In the genomic region with DNA sequence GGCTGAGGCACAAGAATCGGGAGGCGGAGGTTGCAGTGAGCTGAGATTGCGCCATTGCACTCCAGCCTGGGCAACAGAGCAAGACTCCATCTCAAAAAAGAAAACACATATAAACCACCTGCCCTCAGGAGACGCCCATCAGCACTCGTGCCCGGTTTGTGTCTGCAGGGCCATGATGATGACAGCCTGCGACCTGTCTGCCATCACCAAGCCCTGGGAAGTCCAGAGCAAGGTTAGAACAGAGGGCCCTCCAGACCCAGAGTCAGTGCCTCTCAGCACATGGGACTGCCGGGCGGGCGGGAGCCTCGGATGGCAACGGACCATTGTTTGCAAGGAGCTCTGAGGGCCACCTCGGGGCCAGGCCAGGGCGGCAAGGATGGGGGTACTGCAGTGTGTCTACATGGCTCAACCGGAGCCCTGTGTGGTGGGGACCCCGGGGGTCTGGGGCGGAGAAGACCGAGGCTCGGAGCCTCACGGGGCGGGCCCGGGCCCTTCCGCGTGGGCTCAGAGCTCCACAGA, we compare ENCODE assay signal across 11 cellular contexts. TPM values are rescaled to one million over a fixed set of nuclear protein-coding genes. Genes with fewer than 3 reads are reported as not detected.
A peak's percentile ranks its signal among the peaks of the same experiment; 100 is the strongest.
DNase-seq lines count a peak whose midpoint lies in the region; ATAC-seq, FAIRE-seq and TF ChIP-seq lines count a peak whose summit lies in the region.
"Had no signal": no experiment of that assay in that cellular context is flagged by ENCODE, and none has a peak within 500 bp of the region (broad histone marks: within the 10 kb centered on the region; RNA-seq: fewer than 3 reads in every experiment).

No MANE protein-coding gene starts in this region.

- H3K36me3 Mint-ChIP-seq in GM23338 (ENCODE audit: low read depth) (peaks cover 10% of the 10 kb centered on the region), natural killer cell (no peaks in the 10 kb centered on the region)

- intact Hi-C loops in K562 (cut with micrococcal nuclease) (no loop called here), natural killer cell (cut with micrococcal nuclease) (no loop called here)

- H3K4me1 Mint-ChIP-seq in GM23338 = no peaks in the 10 kb centered on the region; the same call in 2 of the 3 replicates
- peaks cover 5 to 20% of the 10 kb centered on the region in 2 donors for H3K4me1 Mint-ChIP-seq in natural killer cell

- peak overlapping the region; percentile 69 to 91 (median 80); a peak in 18 of 20 replicates for H3K4me3 ChIP-seq in BLaER1 treated with 17β-estradiol and CSF1 and Interleukin-3, amounts not matched to agents 10 nM and 100 nM
- H3K4me3 ChIP-seq in GM23338 (peak overlapping the region; percentile 87), K562 (no peak overlapping the region)

- 7% methylated on average over 16 of the region's 24 CpGs for WGBS in K562 (ENCODE audit: insufficient coverage, low coverage, missing lambda C conversion rate)

- TF ChIP-seq EP300 in K562 (IDR thresholded peaks at IDR 0.05; ENCODE audit: low read length) = no peak

- H3K9me3 ChIP-seq in BLaER1 treated with 17β-estradiol and CSF1 and Interleukin-3, amounts not matched to agents 10 nM and 100 nM (replicated peaks in 1 of 11) = no peaks in the 10 kb centered on the region
- H3K9me3 ChIP-seq in K562 (replicated peaks; ENCODE audit: control insufficient read depth, insufficient read depth, low read depth, low read length) = no peaks in the 10 kb centered on the region
- H3K9me3 ChIP-seq: esophagus squamous epithelium had no signal

- ATAC-seq in GM23338 (no peak), K562 (no peak), natural killer cell (no peak)

- BruUV-seq in K562 (replicated peaks; lab: Mats Ljungman, UMichigan) = no TSS peak

- H2AFZ ChIP-seq in GM23338 (no peak overlapping the region), K562 (ENCODE audit: low read depth, low read length) (no peak overlapping the region)

- no peak for DNase-seq in GM23338 (ENCODE audit: low spot score)
- no peak for DNase-seq in K562 (ENCODE audit: extremely low read depth in 1 of 4, low spot score in 3 of 4)
- no peak for DNase-seq in natural killer cell
- no peak for DNase-seq in NCI-H1048 (lab: John Stamatoyannopoulos, UW)
- no peak for DNase-seq in NCI-H2171 treated with DMSO at 0.1 percent for 48 hours (lab: John Stamatoyannopoulos, UW)
- no peak for DNase-seq in NCI-H345 treated with DMSO at 0.1 percent for 48 hours (lab: John Stamatoyannopoulos, UW; ENCODE audit: unreplicated experiment)
- no peak for DNase-seq in NCI-H187 treated with DMSO at 0.1 percent for 48 hours (lab: John Stamatoyannopoulos, UW)
- DNase-seq: esophagus squamous epithelium had no signal

- in situ Hi-C loops in K562 (cut with MboI) = no loop called here

- H3K36me3 ChIP-seq in BLaER1 treated with 17β-estradiol and CSF1 and Interleukin-3, amounts not matched to agents 10 nM and 100 nM = peaks cover 0 to 16% (median 0%) of the 10 kb centered on the region in 11 experiments; a peak in 5 of 22 replicates
- no peaks in the 10 kb centered on the region for H3K36me3 ChIP-seq in GM23338 (ENCODE audit: insufficient read depth)
- no peaks in the 10 kb centered on the region for H3K36me3 ChIP-seq in K562 (ENCODE audit: control insufficient read depth, insufficient read depth, low read length)
- H3K36me3 ChIP-seq: cardiac muscle cell, esophagus squamous epithelium had no signal

- no peak for TF ChIP-seq POLR2A in K562 (conservative IDR thresholded peaks at IDR 0.05)

- CTCF ChIA-PET in K562 (lab: Yijun Ruan, JAX; ENCODE audit: low intra/inter-chr PET ratio) = no interaction called here

- H3K4me3 Mint-ChIP-seq in GM23338 = peak overlapping the region; percentile 83
- H3K4me3 Mint-ChIP-seq in natural killer cell = peak overlapping the region; percentile 83

- no peaks in the 10 kb centered on the region for H3F3A ChIP-seq in GM23338 (replicated peaks; ENCODE audit: low read depth)

- H3K27me3 Mint-ChIP-seq in GM23338 (ENCODE audit: insufficient read depth, low read depth, poor library complexity) (peaks cover 8% of the 10 kb centered on the region), natural killer cell (ENCODE audit: low read depth in 2 of 2) (no peaks in the 10 kb centered on the region)

- no peaks in the 10 kb centered on the region for H3K79me2 ChIP-seq in GM23338 (replicated peaks; ENCODE audit: insufficient read depth)
- H3K79me2 ChIP-seq in K562 (ENCODE audit: control insufficient read depth, insufficient read depth, low read length) = no peaks in the 10 kb centered on the region

- no peaks in the 10 kb centered on the region for H3K27me3 ChIP-seq in BLaER1 treated with 17β-estradiol and CSF1 and Interleukin-3, amounts not matched to agents 10 nM and 100 nM
- H3K27me3 ChIP-seq in GM23338 (ENCODE audit: insufficient read depth) = no peaks in the 10 kb centered on the region
- H3K27me3 ChIP-seq in K562 (ENCODE audit: control insufficient read depth in 2 of 2, insufficient read depth in 2 of 2, low read length in 2 of 2) = peaks cover 21 to 52% of the 10 kb centered on the region in 2 experiments; a peak in 3 of 5 replicates
- H3K27me3 ChIP-seq: cardiac muscle cell had no signal

- no peak for TF ChIP-seq CTCF in GM23338 (conservative IDR thresholded peaks at IDR 0.05; ENCODE audit: low read depth in 2 of 2)
- TF ChIP-seq CTCF in K562 (IDR thresholded peaks at IDR 0.05 in 2 of 3, conservative IDR thresholded peaks at IDR 0.05 in 1 of 3; ENCODE audit: insufficient read depth in 2 of 3, low read depth in 1 of 3, low read length in 3 of 3) = no peak
- TF ChIP-seq CTCF in natural killer cell (IDR thresholded peaks at IDR 0.05) = no peak

- POLR2A ChIA-PET in K562 (lab: Yijun Ruan, JAX) = interaction anchor here (0.8 kb wide), 1 partner anchor 10 kb away, joined by 3 read pairs; the partner anchor contains the start of genes ATP5ME and MYL5

- H3K4me1 ChIP-seq in BLaER1 treated with 17β-estradiol and CSF1 and Interleukin-3, amounts not matched to agents 10 nM and 100 nM = peaks cover 26 to 38% (median 33%) of the 10 kb centered on the region in 10 experiments
- H3K4me1 ChIP-seq in GM23338 (ENCODE audit: insufficient read depth) (no peaks in the 10 kb centered on the region), K562 (replicated peaks in 1 of 2; ENCODE audit: control insufficient read depth in 2 of 2, insufficient read depth in 2 of 2, low read length in 2 of 2) (peaks cover 0 to 42% of the 10 kb centered on the region in 2 experiments; a peak in 2 of 5 replicates)

- no peak overlapping the region for H3K27ac Mint-ChIP-seq in GM23338
- peak overlapping the region; percentile 73 to 89 for H3K27ac Mint-ChIP-seq in natural killer cell

- FAIRE-seq in K562 (lab: Jason Lieb, UNC) = no peak

- H3K9me3 Mint-ChIP-seq in GM23338 (no peaks in the 10 kb centered on the region; the same call in 2 of the 3 replicates), natural killer cell (peaks cover 0 to 2% of the 10 kb centered on the region in 2 donors)

- TF ChIP-seq RAD21 in K562 (CRISPR knock-in tag; conservative IDR thresholded peaks at IDR 0.05 in 1 of 2, IDR thresholded peaks at IDR 0.05 in 1 of 2) = no peak

- H3K9me1 ChIP-seq in K562 (ENCODE audit: control insufficient read depth, insufficient read depth, low read length) = no peaks in the 10 kb centered on the region

- H3K9me2 ChIP-seq in GM23338 (ENCODE audit: insufficient read depth) = no peaks in the 10 kb centered on the region

- H3K9ac ChIP-seq in BLaER1 treated with 17β-estradiol and CSF1 and Interleukin-3, amounts not matched to agents 10 nM and 100 nM = peak overlapping the region in 10 of 11 experiments; percentile 52 to 93 (median 90); a peak in 12 of 22 replicates
- no peak overlapping the region for H3K9ac ChIP-seq in K562 (ENCODE audit: insufficient read depth in 1 of 2, low read depth in 2 of 2, low read length in 2 of 2)

- H3K4me2 ChIP-seq in BLaER1 treated with 17β-estradiol and CSF1 and Interleukin-3, amounts not matched to agents 10 nM and 100 nM = peak overlapping the region; percentile 87 to 99 (median 94)
- H3K4me2 ChIP-seq in GM23338 (peak overlapping the region; percentile 90), K562 (ENCODE audit: insufficient read depth, low read length) (no peak overlapping the region)

- H3K27ac ChIP-seq in BLaER1 treated with 17β-estradiol and CSF1 and Interleukin-3, amounts not matched to agents 10 nM and 100 nM = peak overlapping the region in 8 of 11 experiments; percentile 87 to 93 (median 90); a peak in 11 of 22 replicates
- H3K27ac ChIP-seq in GM23338 (ENCODE audit: low read depth) (no peak overlapping the region), K562 (ENCODE audit: extremely low read depth, low read depth, low read length) (no peak overlapping the region)

- no peaks in the 10 kb centered on the region; a peak in 1 of 22 replicates for H4K20me1 ChIP-seq in BLaER1 treated with 17β-estradiol and CSF1 and Interleukin-3, amounts not matched to agents 10 nM and 100 nM
- H4K20me1 ChIP-seq in GM23338 (replicated peaks; ENCODE audit: insufficient read depth) (no peaks in the 10 kb centered on the region; the same call in 1 of the 2 replicates), K562 (replicated peaks; ENCODE audit: control insufficient read depth, insufficient read depth, low read length) (no peaks in the 10 kb centered on the region)

RNA-seq across cellular contexts. Expression of gene ATP5ME, which starts 9.3 kb away (rescaled TPM):
- 60.5 and 149 TPM in 2 replicates for total RNA-seq in GM23338 (2014; rRNA removed; shearing (Covaris generic))
- polyA plus RNA-seq in GM23338 (2016; fragmentation: Nextera tagmentation; extraction: Ambion mirVana) (2,021 and 2,519 TPM in 2 replicates), K562 (2011; rRNA removed) (573 and 595 TPM in 2 replicates), K562 (2014; fragmentation: Illumina TruSeq; extraction: Trizol) (632 and 822 TPM in 2 replicates), K562 (2014; fragmentation: Nextera tagmentation; extraction: Ambion mirVana) (1,000 to 10,000 TPM; 2,400 to 2,480 TPM), K562 (2014; rRNA removed) (987 and 1,053 TPM in 2 replicates)
- total RNA-seq in K562 (2011; cell fraction: chromatin; rRNA removed; ENCODE audit: low replicate concordance) = 72.8 and 88.6 TPM in 2 replicates
- 122 and 189 TPM in 2 replicates for total RNA-seq in K562 (2011; cell fraction: nucleolus; rRNA removed)
- 125 and 130 TPM in 2 replicates for total RNA-seq in K562 (2011; cell fraction: nucleoplasm; rRNA removed)
- total RNA-seq in K562 (2014; rRNA removed) (746 and 978 TPM in 2 replicates), K562 (2014; rRNA removed; fragmentation: Illumina TruSeq; extraction: Trizol) (839 and 887 TPM in 2 replicates), K562 (2015; rRNA removed; fragmentation: Illumina TruSeq; extraction: Trizol) (914 and 930 TPM in 2 replicates), K562 (2021) (509 and 535 TPM in 2 replicates), natural killer cell (100 to 1,000 TPM; 114 to 140 (median 136) TPM)
- 589 and 678 TPM in 2 replicates for polyA plus RNA-seq in K562 (2011; cell fraction: cytosol; rRNA removed)
- 222 and 265 TPM in 2 replicates for polyA plus RNA-seq in K562 (2011; cell fraction: nucleus; rRNA removed)
- 689 and 2,439 TPM in 2 replicates for polyA plus RNA-seq in K562 (2012)
- 147 and 173 TPM in 2 replicates for polyA minus RNA-seq in K562 (2011; rRNA and poly(A)+ RNA removed)
- 96.7 and 103 TPM in 2 replicates for polyA minus RNA-seq in K562 (2011; cell fraction: cytosol; rRNA and poly(A)+ RNA removed)
- 41.5 and 69.1 TPM in 2 replicates for polyA minus RNA-seq in K562 (2011; cell fraction: nucleus; rRNA and poly(A)+ RNA removed)

RNA-seq across cellular contexts. Expression of gene MYL5, which starts 9.6 kb away (rescaled TPM):
- total RNA-seq in GM23338 (2014; rRNA removed; shearing (Covaris generic)) = 2.2 and 4.4 TPM in 2 replicates
- polyA plus RNA-seq in GM23338 (2016; fragmentation: Nextera tagmentation; extraction: Ambion mirVana) = 3.0 and 5.7 TPM in 2 replicates
- 13.3 and 32.0 TPM in 2 replicates for total RNA-seq in K562 (2011; cell fraction: chromatin; rRNA removed; ENCODE audit: low replicate concordance)
- 19.7 and 19.9 TPM in 2 replicates for total RNA-seq in K562 (2011; cell fraction: nucleolus; rRNA removed)
- total RNA-seq in K562 (2011; cell fraction: nucleoplasm; rRNA removed) = 9.6 and 13.4 TPM in 2 replicates
- total RNA-seq in K562 (2014; rRNA removed) = 4.9 and 6.2 TPM in 2 replicates
- total RNA-seq in K562 (2014; rRNA removed; fragmentation: Illumina TruSeq; extraction: Trizol) = 2.6 and 3.1 TPM in 2 replicates
- 5.1 and 5.9 TPM in 2 replicates for total RNA-seq in K562 (2015; rRNA removed; fragmentation: Illumina TruSeq; extraction: Trizol)
- total RNA-seq in K562 (2021) = 9.1 and 10.0 TPM in 2 replicates
- polyA plus RNA-seq in K562 (2011; rRNA removed) = 3.8 and 4.1 TPM in 2 replicates
- polyA plus RNA-seq in K562 (2011; cell fraction: cytosol; rRNA removed) = 2.8 TPM in 2 replicates
- 18.2 and 29.5 TPM in 2 replicates for polyA plus RNA-seq in K562 (2011; cell fraction: nucleus; rRNA removed)
- 9.3 and 13.7 TPM in 2 replicates for polyA plus RNA-seq in K562 (2012)
- 3.4 and 5.5 TPM in 2 replicates for polyA plus RNA-seq in K562 (2014; fragmentation: Illumina TruSeq; extraction: Trizol)
- polyA plus RNA-seq in K562 (2014; fragmentation: Nextera tagmentation; extraction: Ambion mirVana) = 1 to 10 TPM; 1.4 TPM
- 6.0 and 6.9 TPM in 2 replicates for polyA plus RNA-seq in K562 (2014; rRNA removed)
- 3.1 and 4.0 TPM in 2 replicates for polyA minus RNA-seq in K562 (2011; rRNA and poly(A)+ RNA removed)
- polyA minus RNA-seq in K562 (2011; cell fraction: cytosol; rRNA and poly(A)+ RNA removed) = 0.76 and 1.5 TPM in 2 replicates
- 11.0 and 13.6 TPM in 2 replicates for polyA minus RNA-seq in K562 (2011; cell fraction: nucleus; rRNA and poly(A)+ RNA removed)
- total RNA-seq in natural killer cell = 10 to 100 TPM; 23.4 to 39.5 (median 30.1) TPM

RNA-seq across cellular contexts. Expression of gene SLC49A3, which starts 24.2 kb away (rescaled TPM):
- 2.6 and 3.7 TPM in 2 replicates for total RNA-seq in GM23338 (2014; rRNA removed; shearing (Covaris generic))
- 1.1 and 1.3 TPM in 2 replicates for polyA plus RNA-seq in GM23338 (2016; fragmentation: Nextera tagmentation; extraction: Ambion mirVana)
- not detected in 2 replicates for total RNA-seq in K562 (2011; cell fraction: chromatin; rRNA removed; ENCODE audit: low replicate concordance)
- total RNA-seq in K562 (2011; cell fraction: nucleolus; rRNA removed) = 0.39 TPM in 1 of 2 replicates, not detected in the other
- total RNA-seq in K562 (2011; cell fraction: nucleoplasm; rRNA removed) = 0.61 TPM in 1 of 2 replicates, not detected in the other
- not detected in 2 replicates for total RNA-seq in K562 (2014; rRNA removed)
- total RNA-seq in K562 (2014; rRNA removed; fragmentation: Illumina TruSeq; extraction: Trizol) = not detected in 2 replicates
- total RNA-seq in K562 (2015; rRNA removed; fragmentation: Illumina TruSeq; extraction: Trizol) = not detected in 2 replicates
- 0.24 and 0.29 TPM in 2 replicates for total RNA-seq in K562 (2021)
- not detected in 2 replicates for polyA plus RNA-seq in K562 (2011; rRNA removed)
- polyA plus RNA-seq in K562 (2011; cell fraction: cytosol; rRNA removed) = 0.03 and 0.22 TPM in 2 replicates
- 0.25 and 0.55 TPM in 2 replicates for polyA plus RNA-seq in K562 (2011; cell fraction: nucleus; rRNA removed)
- polyA plus RNA-seq in K562 (2012) = 0.21 and 0.30 TPM in 2 replicates
- polyA plus RNA-seq in K562 (2014; fragmentation: Illumina TruSeq; extraction: Trizol) = not detected in 2 replicates
- polyA plus RNA-seq in K562 (2014; fragmentation: Nextera tagmentation; extraction: Ambion mirVana) = not detected
- polyA plus RNA-seq in K562 (2014; rRNA removed) = 0.18 and 0.41 TPM in 2 replicates
- not detected in 2 replicates for polyA minus RNA-seq in K562 (2011; rRNA and poly(A)+ RNA removed)
- polyA minus RNA-seq in K562 (2011; cell fraction: cytosol; rRNA and poly(A)+ RNA removed) = not detected in 2 replicates
- not detected in 2 replicates for polyA minus RNA-seq in K562 (2011; cell fraction: nucleus; rRNA and poly(A)+ RNA removed)
- total RNA-seq in natural killer cell = 10 to 100 TPM; 10.0 to 14.9 (median 10.4) TPM

RNA-seq across cellular contexts. Expression of gene PDE6B, which starts 39.4 kb away (rescaled TPM):
- 3.1 and 5.0 TPM in 2 replicates for total RNA-seq in GM23338 (2014; rRNA removed; shearing (Covaris generic))
- polyA plus RNA-seq in GM23338 (2016; fragmentation: Nextera tagmentation; extraction: Ambion mirVana) (3.3 and 3.4 TPM in 2 replicates), K562 (2011; rRNA removed) (not detected in 2 replicates), K562 (2014; fragmentation: Illumina TruSeq; extraction: Trizol) (not detected in 2 replicates), K562 (2014; fragmentation: Nextera tagmentation; extraction: Ambion mirVana) (under 1 TPM in 1 of 2 experiments, not detected in 1; 0.04 TPM), K562 (2014; rRNA removed) (not detected in 2 replicates)
- total RNA-seq in K562 (2011; cell fraction: chromatin; rRNA removed; ENCODE audit: low replicate concordance) = 0.30 TPM in 1 of 2 replicates, not detected in the other
- total RNA-seq in K562 (2011; cell fraction: nucleolus; rRNA removed) = not detected in 2 replicates
- total RNA-seq in K562 (2011; cell fraction: nucleoplasm; rRNA removed) = not detected in 2 replicates
- total RNA-seq in K562 (2014; rRNA removed) (not detected in 2 replicates), K562 (2014; rRNA removed; fragmentation: Illumina TruSeq; extraction: Trizol) (not detected in 2 replicates), K562 (2015; rRNA removed; fragmentation: Illumina TruSeq; extraction: Trizol) (not detected in 2 replicates), K562 (2021) (not detected in 2 replicates), natural killer cell (10 to 100 TPM; 15.8 to 18.8 (median 17.2) TPM)
- 0.04 TPM in 1 of 2 replicates, not detected in the other for polyA plus RNA-seq in K562 (2011; cell fraction: cytosol; rRNA removed)
- polyA plus RNA-seq in K562 (2011; cell fraction: nucleus; rRNA removed) = not detected in 2 replicates
- polyA plus RNA-seq in K562 (2012) = 0.07 and 0.10 TPM in 2 replicates
- 0.07 TPM in 1 of 2 replicates, not detected in the other for polyA minus RNA-seq in K562 (2011; rRNA and poly(A)+ RNA removed)
- polyA minus RNA-seq in K562 (2011; cell fraction: cytosol; rRNA and poly(A)+ RNA removed) = not detected in 2 replicates
- polyA minus RNA-seq in K562 (2011; cell fraction: nucleus; rRNA and poly(A)+ RNA removed) = not detected in 2 replicates
- total RNA-seq: HT-29 had no signal

RNA-seq across cellular contexts. Expression of gene PCGF3, which starts 40.9 kb away (rescaled TPM):
- 49.0 and 53.8 TPM in 2 replicates for total RNA-seq in GM23338 (2014; rRNA removed; shearing (Covaris generic))
- 31.0 and 33.1 TPM in 2 replicates for polyA plus RNA-seq in GM23338 (2016; fragmentation: Nextera tagmentation; extraction: Ambion mirVana)
- 122 and 175 TPM in 2 replicates for total RNA-seq in K562 (2011; cell fraction: chromatin; rRNA removed; ENCODE audit: low replicate concordance)
- 123 and 128 TPM in 2 replicates for total RNA-seq in K562 (2011; cell fraction: nucleolus; rRNA removed)
- total RNA-seq in K562 (2011; cell fraction: nucleoplasm; rRNA removed) = 119 and 129 TPM in 2 replicates
- total RNA-seq in K562 (2014; rRNA removed) = 31.3 and 39.9 TPM in 2 replicates
- total RNA-seq in K562 (2014; rRNA removed; fragmentation: Illumina TruSeq; extraction: Trizol) = 13.3 and 14.7 TPM in 2 replicates
- total RNA-seq in K562 (2015; rRNA removed; fragmentation: Illumina TruSeq; extraction: Trizol) = 19.1 and 20.3 TPM in 2 replicates
- total RNA-seq in K562 (2021) = 39.6 and 46.1 TPM in 2 replicates
- polyA plus RNA-seq in K562 (2011; rRNA removed) = 37.2 and 42.2 TPM in 2 replicates
- polyA plus RNA-seq in K562 (2011; cell fraction: cytosol; rRNA removed) = 35.7 and 39.0 TPM in 2 replicates
- 197 and 242 TPM in 2 replicates for polyA plus RNA-seq in K562 (2011; cell fraction: nucleus; rRNA removed)
- polyA plus RNA-seq in K562 (2012) = 22.9 and 34.4 TPM in 2 replicates
- polyA plus RNA-seq in K562 (2014; fragmentation: Illumina TruSeq; extraction: Trizol) = 18.9 and 20.4 TPM in 2 replicates
- 1 to 10 TPM; 2.6 to 4.3 TPM for polyA plus RNA-seq in K562 (2014; fragmentation: Nextera tagmentation; extraction: Ambion mirVana)
- polyA plus RNA-seq in K562 (2014; rRNA removed) = 40.1 and 40.2 TPM in 2 replicates
- polyA minus RNA-seq in K562 (2011; rRNA and poly(A)+ RNA removed) = 25.9 and 30.6 TPM in 2 replicates
- polyA minus RNA-seq in K562 (2011; cell fraction: cytosol; rRNA and poly(A)+ RNA removed) = 22.7 and 34.9 TPM in 2 replicates
- 74.0 and 79.4 TPM in 2 replicates for polyA minus RNA-seq in K562 (2011; cell fraction: nucleus; rRNA and poly(A)+ RNA removed)
- total RNA-seq in natural killer cell = 100 to 1,000 TPM in 1 of 3 donors, 10 to 100 TPM in 2; 71.2 to 101 (median 97.2) TPM

Comparison
In these comparisons a context has a peak if more than half of its experiments do, and no peak if none do; other contexts are left out.
1. H3K27ac ChIP-seq: peak in BLaER1 treated with 17β-estradiol and CSF1 and Interleukin-3, amounts not matched to agents 10 nM and 100 nM (8 of 11); none in GM23338 (single experiment) and K562 (single experiment).
2. H3K9ac ChIP-seq: peak in BLaER1 treated with 17β-estradiol and CSF1 and Interleukin-3, amounts not matched to agents 10 nM and 100 nM (10 of 11); none in K562 (0 of 2).